In the genomic region with DNA sequence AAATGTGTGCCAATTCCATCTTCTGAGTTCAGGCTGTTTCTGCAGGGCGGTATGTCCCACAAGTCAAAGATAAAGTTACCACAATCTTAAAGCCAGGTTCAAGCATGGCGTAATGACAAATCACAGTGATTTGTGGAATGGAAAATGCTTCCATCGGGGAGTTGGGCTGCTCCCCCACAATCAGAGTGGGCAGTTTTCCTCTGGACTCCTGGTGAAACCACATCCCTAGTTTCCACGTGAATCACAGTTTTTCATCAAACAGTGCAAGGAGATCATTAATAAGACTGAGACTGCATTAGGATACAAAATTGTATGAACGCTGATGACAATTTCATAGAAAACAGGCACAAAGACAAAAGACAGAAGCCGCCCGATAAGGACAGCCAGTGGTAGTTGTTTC, we compare ENCODE assay signal across 10 cellular contexts. TPM values are rescaled to one million over a fixed set of nuclear protein-coding genes. Genes with fewer than 3 reads are reported as not detected.
DNase-seq lines count a peak whose midpoint lies in the region; ATAC-seq and TF ChIP-seq lines count a peak whose summit lies in the region.
"Had no signal": no experiment of that assay in that cellular context is flagged by ENCODE, and none has a peak within 500 bp of the region (broad histone marks: within the 10 kb centered on the region; RNA-seq: fewer than 3 reads in every experiment).

No MANE protein-coding gene starts in this region.

- no peaks in the 10 kb centered on the region for H3K27me3 Mint-ChIP-seq in mesothelial cell of epicardium (ENCODE audit: low read depth)

- in situ Hi-C loops in astrocyte of the cerebellum (cut with HindIII; ENCODE audit: low sequenced_read_pairs) = no loop called here
- in situ Hi-C loops in KBM-7 (cut with MboI; ENCODE audit: low pct_unique_long_range_greater_than_20kb, low sequenced_read_pairs) = no loop called here

- H3K9me3 ChIP-seq in right cardiac atrium (ENCODE audit: control insufficient read depth, low read length) = no peaks in the 10 kb centered on the region

- H3K4me1 ChIP-seq in right cardiac atrium (ENCODE audit: control insufficient read depth, insufficient read depth, low read length) = peaks cover 4% of the 10 kb centered on the region

- H3K9me3 Mint-ChIP-seq in mesothelial cell of epicardium = no peaks in the 10 kb centered on the region

- DNase-seq in right cardiac atrium (peak in 2 of 3 donors; percentile 10 to 43), left ventricle myocardium superior (no peak), astrocyte of the cerebellum (ENCODE audit: low read depth) (peak; percentile 50), mesothelial cell of epicardium (ENCODE audit: low spot score in 2 of 2, unreplicated experiment in 2 of 2) (no peak), dorsolateral prefrontal cortex (no peak), RPMI8226 (no peak), KBM-7 (no peak), medulla oblongata (ENCODE audit: extremely low spot score) (no peak)
- DNase-seq: DMS79 treated with DMSO at 0.1 percent for 48 hours had no signal

- H3K27ac Mint-ChIP-seq in mesothelial cell of epicardium = peak overlapping the region; percentile 74

- ATAC-seq in right cardiac atrium = no peak
- ATAC-seq in left ventricle myocardium superior = no peak

- peaks cover 40% of the 10 kb centered on the region for H3K4me1 Mint-ChIP-seq in mesothelial cell of epicardium

- no peaks in the 10 kb centered on the region for H3K36me3 Mint-ChIP-seq in mesothelial cell of epicardium

- no peak overlapping the region for H3K4me3 Mint-ChIP-seq in mesothelial cell of epicardium

- no peaks in the 10 kb centered on the region for H3K27me3 ChIP-seq in right cardiac atrium (ENCODE audit: control insufficient read depth, insufficient read depth)
- peaks cover 0 to 21% (median 0%) of the 10 kb centered on the region in 45 donors for H3K27me3 ChIP-seq in dorsolateral prefrontal cortex

- H3K4me3 ChIP-seq in right cardiac atrium (ENCODE audit: low read length) (no peak overlapping the region), astrocyte of the cerebellum (ENCODE audit: low read depth, low read length) (no peak overlapping the region), dorsolateral prefrontal cortex (peak overlapping the region in 4 of 59 donors; percentile 2 to 33 (median 18))
- H3K4me3 ChIP-seq: SK-N-MC had no signal

- H3K27ac ChIP-seq in right cardiac atrium (ENCODE audit: low read length) (no peak overlapping the region), dorsolateral prefrontal cortex (peak overlapping the region in 28 of 59 donors; percentile 0 to 96 (median 53))
- H3K27ac ChIP-seq: SK-N-MC had no signal

- intact Hi-C loops in right cardiac atrium (cut with DNase I) (loop anchor here in 1 of 4 donors (10.0 kb wide), 1 partner anchor 62 kb away; no protein-coding TSS in a partner anchor), left ventricle myocardium superior (cut with micrococcal nuclease) (no loop called here), dorsolateral prefrontal cortex (cut with DNase I) (no loop called here)

- WGBS in right cardiac atrium = 53% methylated on average over 7 of the region's 7 CpGs

- no peak for TF ChIP-seq CTCF in astrocyte of the cerebellum (IDR thresholded peaks at IDR 0.05; ENCODE audit: low read depth, low read length, missing control alignments)
- no peak for TF ChIP-seq CTCF in mesothelial cell of epicardium (IDR thresholded peaks at IDR 0.05; ENCODE audit: unreplicated experiment)
- no peak for TF ChIP-seq CTCF in dorsolateral prefrontal cortex (IDR thresholded peaks at IDR 0.05 in 54 of 56, conservative IDR thresholded peaks at IDR 0.05 in 2 of 56; ENCODE audit: low read depth in 1 of 56, partially characterized antibody in 56 of 56)

RNA-seq across cellular contexts. Expression of a gene that starts 3.5 kb away (rescaled TPM):
- total RNA-seq in right cardiac atrium (10 to 100 TPM; 54.0 to 76.5 (median 65.3) TPM), left ventricle myocardium superior (70.8 TPM), mesothelial cell of epicardium (60.8 to 71.0 TPM (median 62.0 TPM) in 3 replicates), dorsolateral prefrontal cortex (100 to 1,000 TPM in 7 of 120 experiments, 10 to 100 TPM in 113; 14.7 to 172 (median 49.8) TPM)
- polyA plus RNA-seq in right cardiac atrium = 25.7 TPM

Comparison
In these comparisons a context has a peak if more than half of its experiments do, and no peak if none do; other contexts are left out.
1. DNase-seq: peak in right cardiac atrium (2 of 3) and astrocyte of the cerebellum (single experiment); none in left ventricle myocardium superior (single experiment), mesothelial cell of epicardium (0 of 2), dorsolateral prefrontal cortex (0 of 10), RPMI8226 (single experiment), KBM-7 (single experiment) and medulla oblongata (single experiment).